In genomic region chr17:83079766-83080616, GRCh38 we compare ENCODE assay signal across 8 cellular contexts. TPM values are rescaled to one million over a fixed set of nuclear protein-coding genes. Genes with fewer than 3 reads are reported as not detected.
DNase-seq lines count a peak whose midpoint lies in the region; ATAC-seq and TF ChIP-seq lines count a peak whose summit lies in the region.

No MANE protein-coding gene starts in this region.

- no CpG with 5 or more reads among the region's 131 CpGs for WGBS in esophagus squamous epithelium, 2 donors
- 1% methylated on average over 126 to 131 of the region's 131 CpGs for WGBS in sigmoid colon, 2 donors

- TF ChIP-seq CTCF in esophagus squamous epithelium (IDR thresholded peaks at IDR 0.05) (no peak), sigmoid colon (IDR thresholded peaks at IDR 0.05) (no peak)

- H3K4me1 ChIP-seq in esophagus squamous epithelium = peaks cover 38 to 69% (median 50%) of the 10 kb centered on the region in 3 donors
- H3K4me1 ChIP-seq in sigmoid colon = peaks cover 0 to 52% (median 43%) of the 10 kb centered on the region in 4 donors

- H3K27me3 ChIP-seq in esophagus squamous epithelium (peaks cover 0 to 44% (median 0%) of the 10 kb centered on the region in 4 donors), sigmoid colon (no peaks in the 10 kb centered on the region)

- H3K9me3 ChIP-seq in esophagus squamous epithelium (no peaks in the 10 kb centered on the region), sigmoid colon (no peaks in the 10 kb centered on the region)

- H3K4me3 ChIP-seq in esophagus squamous epithelium = peak overlapping the region; percentile 56 to 91 (median 75)
- H3K4me3 ChIP-seq in sigmoid colon = peak overlapping the region; percentile 73 to 97 (median 90)

- intact Hi-C loops in esophagus squamous epithelium (cut with DNase I) (no loop called here), sigmoid colon (cut with DNase I) (loop anchor here (1.0 kb wide), 1 partner anchor 28 kb away; no protein-coding TSS in a partner anchor)

- TF ChIP-seq EP300 in sigmoid colon (IDR thresholded peaks at IDR 0.05) = no peak

- DNase-seq in M059J (ENCODE audit: low read depth) = peak; percentile 21
- DNase-seq in esophagus squamous epithelium (lab: John Stamatoyannopoulos, UW) = no peak
- DNase-seq in sigmoid colon = no peak
- DNase-seq in NCI-H1436 treated with DMSO at 0.1 percent for 48 hours (lab: John Stamatoyannopoulos, UW) = no peak
- DNase-seq in kidney tubule cell (ENCODE audit: low spot score) = no peak
- no peak for DNase-seq in NCI-H82 (lab: John Stamatoyannopoulos, UW)

- TF ChIP-seq POLR2A in esophagus squamous epithelium (IDR thresholded peaks at IDR 0.05) = peak in 1 of 4 donors; percentile 7
- no peak for TF ChIP-seq POLR2A in sigmoid colon (IDR thresholded peaks at IDR 0.05)

- ATAC-seq in GM18867 (IDR thresholded peaks at IDR 0.05; ENCODE audit: unreplicated experiment) = peak; percentile 11
- ATAC-seq in HG03378 (IDR thresholded peaks at IDR 0.05; ENCODE audit: unreplicated experiment) = no peak

- H3K27ac ChIP-seq in esophagus squamous epithelium (peak overlapping the region; percentile 88 to 95 (median 92)), sigmoid colon (peak overlapping the region; percentile 86 to 96 (median 87))

- H3K36me3 ChIP-seq in esophagus squamous epithelium (peaks cover 0 to 23% (median 0%) of the 10 kb centered on the region in 3 donors), sigmoid colon (no peaks in the 10 kb centered on the region)

RNA-seq across cellular contexts. Expression of gene METRNL, which starts 0.6 kb away (rescaled TPM):
- 37.6 and 42.7 TPM in 2 replicates for total RNA-seq in M059J (2014; rRNA removed; shearing (Covaris generic))
- total RNA-seq in esophagus squamous epithelium (100 to 1,000 TPM in 1 of 4 donors, 10 to 100 TPM in 3; 80.3 to 137 (median 87.7) TPM), sigmoid colon (10 to 100 TPM; 26.8 to 53.6 (median 29.8) TPM)
- 100 to 1,000 TPM in 1 of 3 donors, 10 to 100 TPM in 2; 93.1 to 116 (median 99.6) TPM for polyA plus RNA-seq in sigmoid colon
